Comparison of ENCODE assay signal across 25 cellular contexts in the genomic region with DNA sequence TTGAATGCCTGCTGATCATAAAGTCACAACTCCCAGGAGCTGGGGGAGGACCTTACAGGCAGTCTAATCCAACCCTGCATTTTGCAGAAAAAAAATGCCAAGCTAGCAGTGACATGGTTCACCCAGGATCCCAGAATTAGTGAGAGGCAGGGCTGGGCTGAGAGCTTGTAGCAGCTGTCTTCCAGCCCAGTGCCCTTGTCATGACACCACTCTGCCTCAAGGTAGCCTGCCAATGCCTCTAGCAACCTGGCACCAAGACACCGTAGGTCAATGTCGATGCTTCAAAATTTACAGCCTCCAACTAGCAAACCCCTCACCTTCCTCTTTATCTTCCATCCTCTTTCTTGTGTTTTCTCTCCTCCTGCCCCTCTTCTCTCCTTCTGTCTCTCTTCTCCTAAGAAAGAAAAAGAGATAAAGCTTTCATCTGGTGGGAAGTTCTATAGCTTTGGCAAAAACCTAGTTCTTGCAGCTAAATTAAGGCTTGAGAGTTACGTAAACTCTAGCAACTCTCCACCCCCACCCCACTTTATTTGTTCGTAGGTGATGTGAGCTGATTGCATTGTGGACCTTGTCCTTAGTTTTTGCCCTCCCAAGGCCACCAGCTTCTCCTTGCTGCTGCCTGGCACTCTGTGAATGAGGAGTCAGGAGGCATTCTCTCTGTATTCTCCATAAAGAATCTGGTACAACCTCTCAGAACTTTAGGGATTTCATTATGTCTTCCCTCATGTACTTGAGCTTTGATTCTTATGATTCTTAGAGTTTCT. TPM values are rescaled to one million over a fixed set of nuclear protein-coding genes. Genes with fewer than 3 reads are reported as not detected.
DNase-seq lines count a peak whose midpoint lies in the region; ATAC-seq and TF ChIP-seq lines count a peak whose summit lies in the region.
"Had no signal": no experiment of that assay in that cellular context is flagged by ENCODE, and none has a peak within 500 bp of the region (broad histone marks: within the 10 kb centered on the region; RNA-seq: fewer than 3 reads in every experiment).

No MANE protein-coding gene starts in this region.

- H3K4me3 Mint-ChIP-seq in GM23338 = no peak overlapping the region
- H3K4me3 Mint-ChIP-seq in neural progenitor cell = no peak overlapping the region
- no peak overlapping the region for H3K4me3 Mint-ChIP-seq in activated CD8-positive, alpha-beta T cell treated with anti-CD3 and anti-CD28 coated beads, Interleukin-2, amount 10 ng/mL, durations not matched to agents 7 days and 5 days
- H3K4me3 Mint-ChIP-seq: CD8-positive, alpha-beta T cell had no signal

- H3K4me3 ChIP-seq in GM23338 (no peak overlapping the region), neural progenitor cell (no peak overlapping the region)
- H3K4me3 ChIP-seq: SJSA1 had no signal

- H3K4me1 Mint-ChIP-seq in GM23338 (peaks cover 13% of the 10 kb centered on the region; the same call in 1 of the 3 replicates), neural progenitor cell (peaks cover 13% of the 10 kb centered on the region)
- no peaks in the 10 kb centered on the region for H3K4me1 Mint-ChIP-seq in activated CD8-positive, alpha-beta T cell treated with anti-CD3 and anti-CD28 coated beads, Interleukin-2, amount 10 ng/mL, durations not matched to agents 7 days and 5 days (ENCODE audit: low read depth)

- H3K27me3 ChIP-seq in GM23338 (ENCODE audit: insufficient read depth) (no peaks in the 10 kb centered on the region), neural progenitor cell (no peaks in the 10 kb centered on the region)
- H3K27me3 ChIP-seq: SJSA1 had no signal

- H3K4me1 ChIP-seq in GM23338 (ENCODE audit: insufficient read depth) = no peaks in the 10 kb centered on the region; the same call in 1 of the 2 replicates
- H3K4me1 ChIP-seq in neural progenitor cell = peaks cover 8% of the 10 kb centered on the region
- H3K4me1 ChIP-seq: SJSA1 had no signal

- ATAC-seq in GM23338 = no peak
- peak; percentile 45 for ATAC-seq in left lobe of liver
- no peak for ATAC-seq in HG03280 (IDR thresholded peaks at IDR 0.05; ENCODE audit: unreplicated experiment)
- ATAC-seq in activated CD8-positive, alpha-beta T cell treated with anti-CD3 and anti-CD28 coated beads, Interleukin-2, amount 10 ng/mL, durations not matched to agents 7 days and 5 days = no peak
- ATAC-seq: CD8-positive, alpha-beta T cell; Right ventricle myocardium inferior had no signal

- no peaks in the 10 kb centered on the region for H3K9me3 ChIP-seq in neural progenitor cell (ENCODE audit: low read depth)
- H3K9me3 ChIP-seq: SJSA1 had no signal

- H3K79me2 ChIP-seq in GM23338 (replicated peaks; ENCODE audit: insufficient read depth) (no peaks in the 10 kb centered on the region), neural progenitor cell (ENCODE audit: low read depth) (no peaks in the 10 kb centered on the region)

- H3K27ac ChIP-seq in GM23338 (ENCODE audit: low read depth) (no peak overlapping the region), neural progenitor cell (no peak overlapping the region)
- H3K27ac ChIP-seq: KMS-11, SJSA1 had no signal

- H3K27me3 Mint-ChIP-seq in GM23338 (ENCODE audit: insufficient read depth, low read depth, poor library complexity) (peaks cover 2% of the 10 kb centered on the region), neural progenitor cell (ENCODE audit: insufficient read depth, low read depth) (peaks cover 8% of the 10 kb centered on the region)
- no peaks in the 10 kb centered on the region for H3K27me3 Mint-ChIP-seq in activated CD8-positive, alpha-beta T cell treated with anti-CD3 and anti-CD28 coated beads, Interleukin-2, amount 10 ng/mL, durations not matched to agents 7 days and 5 days (ENCODE audit: low read depth)

- H3K9me3 Mint-ChIP-seq in GM23338 = no peaks in the 10 kb centered on the region
- H3K9me3 Mint-ChIP-seq in neural progenitor cell = no peaks in the 10 kb centered on the region
- no peaks in the 10 kb centered on the region for H3K9me3 Mint-ChIP-seq in activated CD8-positive, alpha-beta T cell treated with anti-CD3 and anti-CD28 coated beads, Interleukin-2, amount 10 ng/mL, durations not matched to agents 7 days and 5 days (ENCODE audit: insufficient read depth)
- H3K9me3 Mint-ChIP-seq: CD8-positive, alpha-beta T cell had no signal

- no peak overlapping the region for H3K9ac ChIP-seq in neural progenitor cell
- H3K9ac ChIP-seq: KMS-11 had no signal

- H3K4me2 ChIP-seq in GM23338 (no peak overlapping the region), neural progenitor cell (no peak overlapping the region)
- H3K4me2 ChIP-seq: KMS-11 had no signal

- H2AFZ ChIP-seq in GM23338 (no peak overlapping the region), neural progenitor cell (replicated peaks) (no peak overlapping the region)

- TF ChIP-seq CTCF in GM23338 (conservative IDR thresholded peaks at IDR 0.05; ENCODE audit: low read depth in 2 of 2) (no peak), neural progenitor cell (IDR thresholded peaks at IDR 0.05) (no peak)

- H3K36me3 ChIP-seq in GM23338 (ENCODE audit: insufficient read depth) (no peaks in the 10 kb centered on the region), neural progenitor cell (no peaks in the 10 kb centered on the region)

- peak overlapping the region; percentile 40; the same call in 1 of the 2 replicates for H3K27ac Mint-ChIP-seq in GM23338
- peak overlapping the region; percentile 62 for H3K27ac Mint-ChIP-seq in neural progenitor cell
- no peak overlapping the region for H3K27ac Mint-ChIP-seq in activated CD8-positive, alpha-beta T cell treated with anti-CD3 and anti-CD28 coated beads, Interleukin-2, amount 10 ng/mL, durations not matched to agents 7 days and 5 days
- H3K27ac Mint-ChIP-seq: CD8-positive, alpha-beta T cell had no signal

- peaks cover 5% of the 10 kb centered on the region; the same call in 1 of the 3 replicates for H3K36me3 Mint-ChIP-seq in GM23338 (ENCODE audit: low read depth)
- H3K36me3 Mint-ChIP-seq in neural progenitor cell = peaks cover 5% of the 10 kb centered on the region
- no peaks in the 10 kb centered on the region for H3K36me3 Mint-ChIP-seq in activated CD8-positive, alpha-beta T cell treated with anti-CD3 and anti-CD28 coated beads, Interleukin-2, amount 10 ng/mL, durations not matched to agents 7 days and 5 days (ENCODE audit: low read depth)
- H3K36me3 Mint-ChIP-seq: CD8-positive, alpha-beta T cell had no signal

- CTCF ChIA-PET in activated CD8-positive, alpha-beta T cell treated with anti-CD3 and anti-CD28 coated beads, Interleukin-2, amount 10 ng/mL, durations not matched to agents 7 days and 5 days (lab: Charles Lee) = interaction anchor here (0.5 to 1.6 kb wide), 6 partner anchors 10 to 913 kb away, joined by 3 to 4 read pairs (median 3); no protein-coding TSS in a partner anchor

- DNase-seq in GM23338 (ENCODE audit: low spot score) = no peak
- DNase-seq in RPMI8226 = peak; percentile 28
- DNase-seq in left lobe of liver (ENCODE audit: low spot score) = no peak
- no peak for DNase-seq in neural progenitor cell (ENCODE audit: low spot score)
- no peak for DNase-seq in hepatic stellate cell (ENCODE audit: low spot score)
- no peak for DNase-seq in activated CD8-positive, alpha-beta T cell treated with anti-CD3 and anti-CD28 coated beads, Interleukin-2, amount 10 ng/mL, durations not matched to agents 7 days and 5 days
- DNase-seq: AML-193; Calu3; CD8-positive, alpha-beta T cell; EL; NCI-H1417; NCI-H1694 treated with DMSO at 0.1 percent for 48 hours; NCI-H2081 treated with DMSO at 0.1 percent for 48 hours; NCI-H2171 treated with DMSO at 0.1 percent for 48 hours; NCI-H524 treated with DMSO at 0.1 percent for 48 hours; NCI-H82; OCI-M1 had no signal

- POLR2A ChIA-PET in activated CD8-positive, alpha-beta T cell treated with anti-CD3 and anti-CD28 coated beads, Interleukin-2, amount 10 ng/mL, durations not matched to agents 7 days and 5 days (lab: Charles Lee) = no interaction called here

- H4K20me1 ChIP-seq in GM23338 (replicated peaks; ENCODE audit: insufficient read depth) (no peaks in the 10 kb centered on the region), neural progenitor cell (ENCODE audit: low read depth) (no peaks in the 10 kb centered on the region)

- no peaks in the 10 kb centered on the region for H3K9me2 ChIP-seq in GM23338 (ENCODE audit: insufficient read depth)

- H3F3A ChIP-seq in GM23338 (replicated peaks; ENCODE audit: low read depth) = no peaks in the 10 kb centered on the region
- no peaks in the 10 kb centered on the region for H3F3A ChIP-seq in neural progenitor cell (ENCODE audit: low read depth)

RNA-seq across cellular contexts. Expression of a gene that starts 18.3 kb away (rescaled TPM):
- not detected in 2 replicates for total RNA-seq in GM23338 (2014; rRNA removed; shearing (Covaris generic))
- polyA plus RNA-seq in GM23338 (2016; fragmentation: Nextera tagmentation; extraction: Ambion mirVana) = not detected in 2 replicates
- total RNA-seq in left lobe of liver = not detected
- not detected in 2 replicates for total RNA-seq in neural progenitor cell (ENCODE audit: low replicate concordance)
- under 1 TPM; 0.42 to 0.45 TPM for total RNA-seq in activated CD8-positive, alpha-beta T cell treated with anti-CD3 and anti-CD28 coated beads, Interleukin-2, amount 10 ng/mL, durations not matched to agents 7 days and 5 days
- total RNA-seq: A172; Calu3; CD8-positive, alpha-beta T cell; H4; M059J; Right ventricle myocardium inferior; SJSA1 had no signal
- polyA plus RNA-seq: AG04450 had no signal
